In genomic region chr4:24659241-24659961, GRCh38 we compare ENCODE assay signal across 12 cellular contexts.
A peak's percentile ranks its signal among the peaks of the same experiment; 100 is the strongest.
DNase-seq lines count a peak whose midpoint lies in the region; ATAC-seq and TF ChIP-seq lines count a peak whose summit lies in the region.
"Had no signal": no experiment of that assay in that cellular context is flagged by ENCODE, and none has a peak within 500 bp of the region (broad histone marks: within the 10 kb centered on the region; RNA-seq: fewer than 3 reads in every experiment).

No MANE protein-coding gene starts in this region.

- POLR2A ChIA-PET in HEK293 (lab: Yijun Ruan, JAX), result no interaction called here

- H3K36me3 Mint-ChIP-seq in activated naive CD8-positive, alpha-beta T cell treated with anti-CD3 and anti-CD28 coated beads, Interleukin-2, amount 50 U/mL, for 24 hours (ENCODE audit: low read depth), result no peaks in the 10 kb centered on the region
- H3K36me3 Mint-ChIP-seq: activated CD8-positive, alpha-beta memory T cell treated with anti-CD3 and anti-CD28 coated beads, Interleukin-2, amount 10 ng/mL, durations not matched to agents 7 days and 5 days had no signal

- H3K36me3 ChIP-seq in HEK293 (ENCODE audit: control insufficient read depth in 2 of 2, insufficient read depth in 1 of 2, low read length in 2 of 2) (no peaks in the 10 kb centered on the region), uterus (no peaks in the 10 kb centered on the region)

- H3K9me3 ChIP-seq in HEK293 (ENCODE audit: control insufficient read depth, insufficient read depth, low read depth, low read length) (no peaks in the 10 kb centered on the region), uterus (no peaks in the 10 kb centered on the region)

- H3K4me1 Mint-ChIP-seq in activated naive CD8-positive, alpha-beta T cell treated with anti-CD3 and anti-CD28 coated beads, Interleukin-2, amount 50 U/mL, for 24 hours, result peaks cover 7% of the 10 kb centered on the region

- H3K4me3 Mint-ChIP-seq in activated naive CD8-positive, alpha-beta T cell treated with anti-CD3 and anti-CD28 coated beads, Interleukin-2, amount 50 U/mL, for 24 hours, result no peak overlapping the region
- H3K4me3 Mint-ChIP-seq: activated CD8-positive, alpha-beta memory T cell treated with anti-CD3 and anti-CD28 coated beads, Interleukin-2, amount 10 ng/mL, durations not matched to agents 7 days and 5 days; T-helper 1 cell treated with Interleukin-12 subunit alpha and Interleukin-12 subunit beta and Interleukin-4 antibody, amounts not matched to agents 30 μg/mL and 1 μg/mL, for 36 hours had no signal

- peak; percentile 97 for DNase-seq in NCI-H526 treated with DMSO at 0.1 percent for 48 hours (lab: John Stamatoyannopoulos, UW)
- DNase-seq in fibroblast of peridontal ligament (ENCODE audit: extremely low read depth), result peak; percentile 55
- peak; percentile 95 for DNase-seq in pons (ENCODE audit: low spot score)
- DNase-seq in uterus, result no peak
- no peak for DNase-seq in ACHN
- no peak for DNase-seq in activated naive CD8-positive, alpha-beta T cell treated with anti-CD3 and anti-CD28 coated beads, Interleukin-2, amount 50 U/mL, for 24 hours
- DNase-seq in Kasumi-1 (lab: John Stamatoyannopoulos, UW), result no peak
- DNase-seq: activated CD8-positive, alpha-beta memory T cell treated with anti-CD3 and anti-CD28 coated beads, Interleukin-2, amount 10 ng/mL, durations not matched to agents 7 days and 5 days; foreskin fibroblast; NCI-H1694 treated with DMSO at 0.1 percent for 48 hours had no signal

- intact Hi-C loops in uterus (cut with DNase I; ENCODE audit: low total_unique reads), result no loop called here

- H3K4me3 ChIP-seq in HEK293 (ENCODE audit: low read depth, low read length) (no peak overlapping the region), uterus (no peak overlapping the region)

- no peaks in the 10 kb centered on the region for H3K27me3 ChIP-seq in uterus

- TF ChIP-seq POLR2A in uterus (IDR thresholded peaks at IDR 0.05), result no peak

- CTCF ChIA-PET in HEK293 (lab: Yijun Ruan, JAX), result interaction anchor here (0.7 kb wide), 1 partner anchor 360 kb away, joined by 3 read pairs; no protein-coding TSS in a partner anchor

- no peak overlapping the region for H3K27ac ChIP-seq in HEK293 (ENCODE audit: extremely low read depth, low read depth, low read length)
- no peak overlapping the region for H3K27ac ChIP-seq in uterus

- peaks cover 13% of the 10 kb centered on the region for H3K27me3 Mint-ChIP-seq in activated naive CD8-positive, alpha-beta T cell treated with anti-CD3 and anti-CD28 coated beads, Interleukin-2, amount 50 U/mL, for 24 hours

- ATAC-seq in activated naive CD8-positive, alpha-beta T cell treated with anti-CD3 and anti-CD28 coated beads, Interleukin-2, amount 50 U/mL, for 24 hours, result no peak
- ATAC-seq: activated CD8-positive, alpha-beta memory T cell treated with anti-CD3 and anti-CD28 coated beads, Interleukin-2, amount 10 ng/mL, durations not matched to agents 7 days and 5 days had no signal

- in situ Hi-C loops in ACHN (cut with HindIII; ENCODE audit: low pct_ligation_motif_present, low pct_unique_long_range_greater_than_20kb, low sequenced_read_pairs), result no loop called here

- no peak overlapping the region for H3K27ac Mint-ChIP-seq in activated naive CD8-positive, alpha-beta T cell treated with anti-CD3 and anti-CD28 coated beads, Interleukin-2, amount 50 U/mL, for 24 hours
- H3K27ac Mint-ChIP-seq: activated CD8-positive, alpha-beta memory T cell treated with anti-CD3 and anti-CD28 coated beads, Interleukin-2, amount 10 ng/mL, durations not matched to agents 7 days and 5 days; T-helper 1 cell treated with Interleukin-12 subunit alpha and Interleukin-12 subunit beta and Interleukin-4 antibody, amounts not matched to agents 30 μg/mL and 1 μg/mL, for 36 hours had no signal

- no peaks in the 10 kb centered on the region for H3K9me3 Mint-ChIP-seq in activated naive CD8-positive, alpha-beta T cell treated with anti-CD3 and anti-CD28 coated beads, Interleukin-2, amount 50 U/mL, for 24 hours
- H3K9me3 Mint-ChIP-seq: T-helper 1 cell treated with Interleukin-12 subunit alpha and Interleukin-12 subunit beta and Interleukin-4 antibody, amounts not matched to agents 30 μg/mL and 1 μg/mL, for 36 hours had no signal

- H3K4me1 ChIP-seq in HEK293 (ENCODE audit: control insufficient read depth, insufficient read depth, low read length), result peaks cover 3% of the 10 kb centered on the region; the same call in 1 of the 2 replicates
- no peaks in the 10 kb centered on the region for H3K4me1 ChIP-seq in uterus

- TF ChIP-seq CTCF in HEK293 (tag by site-specific recombination; IDR thresholded peaks at IDR 0.05) (no peak), uterus (IDR thresholded peaks at IDR 0.05) (no peak)

TF ChIP-seq in HEK293, 187 proteins besides CTCF, POLR2A, EP300 and RAD21:
- TF ChIP-seq OSR2 (tag by site-specific recombination; IDR thresholded peaks at IDR 0.05) (0 out of 2 replicates have a peak, but pooled peaks have one; percentile 13), ZFHX2 (tag by site-specific recombination; conservative IDR thresholded peaks at IDR 0.05) (no peak)

Comparison
In these comparisons a context has a peak if more than half of its experiments do, and no peak if none do; other contexts are left out.
1. DNase-seq: peak in NCI-H526 treated with DMSO at 0.1 percent for 48 hours (single experiment), fibroblast of peridontal ligament (single experiment) and pons (single experiment); none in uterus (0 of 2), ACHN (single experiment), activated naive CD8-positive, alpha-beta T cell treated with anti-CD3 and anti-CD28 coated beads, Interleukin-2, amount 50 U/mL, for 24 hours (single experiment) and Kasumi-1 (0 of 2).